1 cellular context compared by ENCODE assay signal in genomic region chr5:113223831-113224604, GRCh38.
TF ChIP-seq lines count a peak whose summit lies in the region.

No MANE protein-coding gene starts in this region.

TF ChIP-seq in H1, 55 proteins besides CTCF, POLR2A, EP300 and RAD21:
- no peak for TF ChIP-seq SIRT6 (IDR thresholded peaks at IDR 0.05; ENCODE audit: low read length)
- TF ChIP-seq POU5F1 (IDR thresholded peaks at IDR 0.05; ENCODE audit: low read depth, low read length) = no peak
- no peak for TF ChIP-seq TCF12 (IDR thresholded peaks at IDR 0.05; ENCODE audit: low read depth, low read length)
- TF ChIP-seq KDM1A (IDR thresholded peaks at IDR 0.05; ENCODE audit: borderline replicate concordance, low read length) = no peak
